Comparison of ENCODE assay signal across 28 cellular contexts in the genomic region with DNA sequence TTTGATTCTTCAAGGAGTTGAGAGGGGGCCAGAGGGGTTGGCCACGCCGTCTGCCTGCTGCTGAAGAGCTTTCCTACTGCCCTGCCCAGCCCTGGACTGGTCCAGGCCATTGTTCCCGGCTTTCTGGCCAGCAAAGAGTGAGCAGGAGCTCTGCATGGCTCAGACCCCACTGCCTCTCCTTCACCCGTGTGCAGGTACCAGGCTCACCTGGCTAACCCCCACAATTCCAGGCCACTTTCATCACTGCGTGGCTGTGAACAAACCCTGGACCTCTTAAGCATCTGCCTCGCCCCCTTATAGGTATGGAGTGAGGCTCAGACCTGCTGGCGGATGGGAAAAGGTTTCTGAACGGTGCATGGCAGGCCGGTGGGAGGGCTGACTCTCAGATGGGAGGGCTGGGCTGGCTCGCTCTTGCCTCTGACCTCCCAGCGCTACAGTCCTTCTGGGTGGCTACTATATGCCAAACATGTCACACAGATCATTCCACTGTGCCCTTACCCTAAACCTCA. TPM values are rescaled to one million over a fixed set of nuclear protein-coding genes. Genes with fewer than 3 reads are reported as not detected.
"Had no signal": no experiment of that assay in that cellular context is flagged by ENCODE, and none has a peak within 500 bp of the region (broad histone marks: within the 10 kb centered on the region; RNA-seq: fewer than 3 reads in every experiment).

No MANE protein-coding gene starts in this region.

- H3K4me2 ChIP-seq: hepatocyte had no signal

- DNase-seq: activated CD4-positive, alpha-beta T cell treated with anti-CD3 and anti-CD28 coated beads for 1 hour; activated CD4-positive, alpha-beta T cell treated with anti-CD3 and anti-CD28 coated beads, Interleukin-2, amount 50 U/mL, for 1 hour; activated CD8-positive, alpha-beta T cell treated with anti-CD3 and anti-CD28 coated beads, Interleukin-2, amount 10 ng/mL, durations not matched to agents 7 days and 5 days; adrenal gland; brain microvascular endothelial cell; caudate nucleus; dermis blood vessel endothelial cell; effector CD8-positive, alpha-beta T cell; foreskin melanocyte; immature natural killer cell; kidney glomerular epithelial cell; left ventricle myocardium inferior; mammary epithelial cell; nucleus accumbens; small intestine; stimulated activated CD4-positive, alpha-beta T cell treated with anti-CD3 and anti-CD28 coated beads, Interleukin-2, amount 100 ng/mL, for 48 hours; stimulated activated CD8-positive, alpha-beta memory T cell treated with anti-CD3 and anti-CD28 coated beads, Interleukin-4, amount 100 ng/mL, for 48 hours; stimulated activated naive CD4-positive, alpha-beta T cell treated with Interleukin-2 at 50 U/mL for 16 hours; T-helper 1 cell had no signal

- H3K4me3 Mint-ChIP-seq: activated CD8-positive, alpha-beta T cell treated with anti-CD3 and anti-CD28 coated beads, Interleukin-2, amount 10 ng/mL, durations not matched to agents 7 days and 5 days; activated naive CD8-positive, alpha-beta T cell; activated T-helper 1 cell treated with anti-CD3 and anti-CD28 coated beads, Interleukin-12 subunit alpha, Interleukin-12 subunit beta, Interleukin-2, Interleukin-4 antibody, amounts not matched to agents 30 ng/mL and 10 ng/mL and 1 ng/mL, durations not matched to agents 14 hours and 24 hours and 36 hours; immature natural killer cell had no signal

- H3K27me3 ChIP-seq: adrenal gland, ascending aorta, brain microvascular endothelial cell, hepatocyte, right lobe of liver had no signal

- H3K27me3 Mint-ChIP-seq: activated naive CD8-positive, alpha-beta T cell had no signal

- H3K4me3 ChIP-seq: adrenal gland, ascending aorta, hepatocyte, left ventricle myocardium inferior, right lobe of liver, thoracic aorta had no signal

- H3K27ac ChIP-seq: adrenal gland, ascending aorta, brain microvascular endothelial cell, hepatocyte, left ventricle myocardium inferior, right lobe of liver, thoracic aorta had no signal

- H3K4me1 ChIP-seq: ascending aorta, right lobe of liver had no signal

- H3K9me3 ChIP-seq: adrenal gland, ascending aorta, left ventricle myocardium inferior, right lobe of liver, thoracic aorta had no signal

- ATAC-seq: activated CD8-positive, alpha-beta T cell treated with anti-CD3 and anti-CD28 coated beads, Interleukin-2, amount 10 ng/mL, durations not matched to agents 7 days and 5 days; esophagus mucosa; right lobe of liver had no signal

- H3K36me3 Mint-ChIP-seq: activated naive CD8-positive, alpha-beta T cell had no signal

- H2AFZ ChIP-seq: hepatocyte had no signal

- H3K27ac Mint-ChIP-seq: activated T-helper 1 cell treated with anti-CD3 and anti-CD28 coated beads, Interleukin-12 subunit alpha, Interleukin-12 subunit beta, Interleukin-2, Interleukin-4 antibody, amounts not matched to agents 30 ng/mL and 10 ng/mL and 1 ng/mL, durations not matched to agents 14 hours and 24 hours and 36 hours had no signal

- H3K9me3 Mint-ChIP-seq: activated T-helper 1 cell treated with anti-CD3 and anti-CD28 coated beads, Interleukin-12 subunit alpha, Interleukin-12 subunit beta, Interleukin-2, Interleukin-4 antibody, amounts not matched to agents 30 ng/mL and 10 ng/mL and 1 ng/mL, durations not matched to agents 14 hours and 24 hours and 36 hours; immature natural killer cell had no signal

RNA-seq across cellular contexts. Expression of a gene that starts 20.7 kb away (rescaled TPM):
- total RNA-seq: activated CD8-positive, alpha-beta T cell treated with anti-CD3 and anti-CD28 coated beads, Interleukin-2, amount 10 ng/mL, durations not matched to agents 7 days and 5 days; activated T-helper 1 cell treated with anti-CD3 and anti-CD28 coated beads, Interleukin-12 subunit alpha, Interleukin-12 subunit beta, Interleukin-2, Interleukin-4 antibody, amounts not matched to agents 30 ng/mL and 10 ng/mL and 1 ng/mL, durations not matched to agents 14 hours and 24 hours and 36 hours; ascending aorta; dermis blood vessel endothelial cell; endothelial cell of umbilical vein; hepatocyte; left ventricle myocardium inferior; right lobe of liver; thoracic aorta had no signal
- polyA plus RNA-seq: endothelial cell of umbilical vein, hepatocyte, immature natural killer cell, urinary bladder had no signal
